Comparison of ENCODE assay signal across 1 cellular context in the genomic region with DNA sequence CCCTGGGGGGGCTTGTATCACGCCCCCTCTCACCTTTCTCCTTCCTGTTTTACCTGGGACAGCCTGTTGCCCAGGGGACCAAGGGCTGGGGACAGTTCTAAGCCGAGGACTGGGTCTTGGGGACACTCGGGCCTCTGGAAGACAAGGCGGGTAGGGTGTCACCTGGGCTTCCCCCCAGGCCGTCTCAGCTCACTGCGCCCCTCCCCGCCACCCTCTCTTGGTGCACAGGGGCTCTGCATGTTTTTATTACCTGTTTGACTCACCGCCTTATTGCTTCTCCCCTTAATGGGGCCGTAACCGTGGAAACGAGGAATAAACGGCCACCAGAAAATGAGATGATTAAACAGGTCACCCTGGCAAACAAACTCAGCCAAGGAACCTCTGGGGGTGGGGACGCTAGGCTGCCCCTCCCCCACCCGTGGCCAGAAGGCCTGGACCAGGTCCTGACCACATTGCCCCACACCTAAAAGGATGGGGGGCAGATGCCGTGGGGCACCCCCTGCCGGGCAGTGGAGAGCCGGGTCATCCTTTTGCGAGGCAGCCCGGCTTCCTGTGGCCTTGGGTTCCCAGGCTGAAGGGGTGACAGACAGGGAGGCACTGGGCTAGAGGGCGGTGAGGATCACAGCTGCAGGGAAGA.
A peak's percentile ranks its signal among the peaks of the same experiment; 100 is the strongest.
TF ChIP-seq lines count a peak whose summit lies in the region.

No MANE protein-coding gene starts in this region.

TF ChIP-seq in HepG2, 621 proteins besides CTCF, POLR2A, EP300 and RAD21 (continued from another document):
- TF ChIP-seq, protein P1, sequence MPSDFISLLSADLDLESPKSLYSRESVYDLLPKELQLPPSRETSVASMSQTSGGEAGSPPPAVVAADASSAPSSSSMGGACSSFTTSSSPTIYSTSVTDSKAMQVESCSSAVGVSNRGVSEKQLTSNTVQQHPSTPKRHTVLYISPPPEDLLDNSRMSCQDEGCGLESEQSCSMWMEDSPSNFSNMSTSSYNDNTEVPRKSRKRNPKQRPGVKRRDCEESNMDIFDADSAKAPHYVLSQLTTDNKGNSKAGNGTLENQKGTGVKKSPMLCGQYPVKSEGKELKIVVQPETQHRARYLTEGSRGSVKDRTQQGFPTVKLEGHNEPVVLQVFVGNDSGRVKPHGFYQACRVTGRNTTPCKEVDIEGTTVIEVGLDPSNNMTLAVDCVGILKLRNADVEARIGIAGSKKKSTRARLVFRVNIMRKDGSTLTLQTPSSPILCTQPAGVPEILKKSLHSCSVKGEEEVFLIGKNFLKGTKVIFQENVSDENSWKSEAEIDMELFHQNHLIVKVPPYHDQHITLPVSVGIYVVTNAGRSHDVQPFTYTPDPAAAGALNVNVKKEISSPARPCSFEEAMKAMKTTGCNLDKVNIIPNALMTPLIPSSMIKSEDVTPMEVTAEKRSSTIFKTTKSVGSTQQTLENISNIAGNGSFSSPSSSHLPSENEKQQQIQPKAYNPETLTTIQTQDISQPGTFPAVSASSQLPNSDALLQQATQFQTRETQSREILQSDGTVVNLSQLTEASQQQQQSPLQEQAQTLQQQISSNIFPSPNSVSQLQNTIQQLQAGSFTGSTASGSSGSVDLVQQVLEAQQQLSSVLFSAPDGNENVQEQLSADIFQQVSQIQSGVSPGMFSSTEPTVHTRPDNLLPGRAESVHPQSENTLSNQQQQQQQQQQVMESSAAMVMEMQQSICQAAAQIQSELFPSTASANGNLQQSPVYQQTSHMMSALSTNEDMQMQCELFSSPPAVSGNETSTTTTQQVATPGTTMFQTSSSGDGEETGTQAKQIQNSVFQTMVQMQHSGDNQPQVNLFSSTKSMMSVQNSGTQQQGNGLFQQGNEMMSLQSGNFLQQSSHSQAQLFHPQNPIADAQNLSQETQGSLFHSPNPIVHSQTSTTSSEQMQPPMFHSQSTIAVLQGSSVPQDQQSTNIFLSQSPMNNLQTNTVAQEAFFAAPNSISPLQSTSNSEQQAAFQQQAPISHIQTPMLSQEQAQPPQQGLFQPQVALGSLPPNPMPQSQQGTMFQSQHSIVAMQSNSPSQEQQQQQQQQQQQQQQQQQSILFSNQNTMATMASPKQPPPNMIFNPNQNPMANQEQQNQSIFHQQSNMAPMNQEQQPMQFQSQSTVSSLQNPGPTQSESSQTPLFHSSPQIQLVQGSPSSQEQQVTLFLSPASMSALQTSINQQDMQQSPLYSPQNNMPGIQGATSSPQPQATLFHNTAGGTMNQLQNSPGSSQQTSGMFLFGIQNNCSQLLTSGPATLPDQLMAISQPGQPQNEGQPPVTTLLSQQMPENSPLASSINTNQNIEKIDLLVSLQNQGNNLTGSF (CRISPR knock-in tag; IDR thresholded peaks at IDR 0.05) = no peak
- 0 out of 2 replicates have a peak, but pooled peaks have one; percentile 41 for TF ChIP-seq SALL2 (CRISPR knock-in tag; IDR thresholded peaks at IDR 0.05)
- TF ChIP-seq ZNF251 (CRISPR knock-in tag; IDR thresholded peaks at IDR 0.05) = no peak
- no peak for TF ChIP-seq WIZ (CRISPR knock-in tag; IDR thresholded peaks at IDR 0.05)
- no peak for TF ChIP-seq ZBTB21 (CRISPR knock-in tag; IDR thresholded peaks at IDR 0.05)
- no peak for TF ChIP-seq ZNF883 (CRISPR knock-in tag; IDR thresholded peaks at IDR 0.05; ENCODE audit: not compliant biosample characterization)
- TF ChIP-seq ZMYM4 (CRISPR knock-in tag; IDR thresholded peaks at IDR 0.05) = no peak
- TF ChIP-seq ZNF549 (CRISPR knock-in tag; IDR thresholded peaks at IDR 0.05) = no peak
- TF ChIP-seq ZNF432 (CRISPR knock-in tag; IDR thresholded peaks at IDR 0.05; ENCODE audit: borderline replicate concordance) = no peak
- peak; percentile 59; the same call in 1 of the 2 replicates for TF ChIP-seq GABPB1 (CRISPR knock-in tag; IDR thresholded peaks at IDR 0.05)
- peak; percentile 61; the same call in 1 of the 2 replicates for TF ChIP-seq ETV5 (CRISPR knock-in tag; IDR thresholded peaks at IDR 0.05; ENCODE audit: borderline replicate concordance)
- TF ChIP-seq ZNF331 (CRISPR knock-in tag; IDR thresholded peaks at IDR 0.05) = no peak
- no peak for TF ChIP-seq ZNF556 (CRISPR knock-in tag; IDR thresholded peaks at IDR 0.05; ENCODE audit: borderline replicate concordance)
- TF ChIP-seq ZNF264 (CRISPR knock-in tag; IDR thresholded peaks at IDR 0.05) = 0 out of 2 replicates have a peak, but pooled peaks have one; percentile 34
- peak; percentile 41 for TF ChIP-seq ZFY (CRISPR knock-in tag; IDR thresholded peaks at IDR 0.05)
- no peak for TF ChIP-seq POLR2G (IDR thresholded peaks at IDR 0.05; ENCODE audit: low read depth, low read length)
- no peak; the same call in 1 of the 2 replicates for TF ChIP-seq ZNF724P (CRISPR knock-in tag; IDR thresholded peaks at IDR 0.05; ENCODE audit: borderline replicate concordance)
- no peak for TF ChIP-seq MXI1 (IDR thresholded peaks at IDR 0.05; ENCODE audit: borderline replicate concordance, low read depth, low read length)
- peak; percentile 33 for TF ChIP-seq TEAD3 (CRISPR knock-in tag; optimal IDR thresholded peaks at IDR 0.05; ENCODE audit: borderline replicate concordance)
- no peak for TF ChIP-seq STAT6 (CRISPR knock-in tag; IDR thresholded peaks at IDR 0.05; ENCODE audit: borderline replicate concordance)
- no peak for TF ChIP-seq IRF9 (CRISPR knock-in tag; IDR thresholded peaks at IDR 0.05; ENCODE audit: borderline replicate concordance)
- TF ChIP-seq CHD4 (IDR thresholded peaks at IDR 0.05; ENCODE audit: borderline replicate concordance, low read length) = 0 out of 2 replicates have a peak, but pooled peaks have one; percentile 41
- no peak for TF ChIP-seq MAZ (IDR thresholded peaks at IDR 0.05; ENCODE audit: borderline replicate concordance, low read depth, low read length)
- no peak for TF ChIP-seq MAZ (CRISPR knock-in tag; IDR thresholded peaks at IDR 0.05; ENCODE audit: low read depth)
- no peak for TF ChIP-seq ZNF550 (CRISPR knock-in tag; IDR thresholded peaks at IDR 0.05; ENCODE audit: borderline replicate concordance)
- peak; percentile 72; the same call in 1 of the 2 replicates for TF ChIP-seq ZBTB39 (CRISPR knock-in tag; IDR thresholded peaks at IDR 0.05)
- TF ChIP-seq ZNF670 (CRISPR knock-in tag; IDR thresholded peaks at IDR 0.05; ENCODE audit: borderline replicate concordance) = no peak; the same call in 1 of the 2 replicates
- no peak for TF ChIP-seq ZNF256 (CRISPR knock-in tag; conservative IDR thresholded peaks at IDR 0.05)
- TF ChIP-seq SP140L (CRISPR knock-in tag; IDR thresholded peaks at IDR 0.05; ENCODE audit: borderline replicate concordance) = no peak
- TF ChIP-seq SAP130 (CRISPR knock-in tag; IDR thresholded peaks at IDR 0.05; ENCODE audit: low read depth) = peak; percentile 58
- 0 out of 2 replicates have a peak, but pooled peaks have one; percentile 3 for TF ChIP-seq ZNF703 (CRISPR knock-in tag; IDR thresholded peaks at IDR 0.05; ENCODE audit: borderline replicate concordance)
- peak; percentile 56; the same call in 1 of the 2 replicates for TF ChIP-seq RFX1 (IDR thresholded peaks at IDR 0.05)
- TF ChIP-seq NFRKB (IDR thresholded peaks at IDR 0.05) = no peak
- no peak for TF ChIP-seq ZFAT (CRISPR knock-in tag; conservative IDR thresholded peaks at IDR 0.05)
- peak; percentile 28; the same call in 1 of the 2 replicates for TF ChIP-seq HIC2 (CRISPR knock-in tag; IDR thresholded peaks at IDR 0.05; ENCODE audit: low read depth)
- no peak for TF ChIP-seq HNRNPK (IDR thresholded peaks at IDR 0.05; ENCODE audit: low read depth, low read length, poor library complexity, severe bottlenecking)
- TF ChIP-seq ZNF253 (CRISPR knock-in tag; IDR thresholded peaks at IDR 0.05; ENCODE audit: borderline replicate concordance) = no peak
